ENCODE assay signal across 9 cellular contexts in genomic region chr5:173328896-173329369, GRCh38. TPM values are rescaled to one million over a fixed set of nuclear protein-coding genes. Genes with fewer than 3 reads are reported as not detected.
DNase-seq lines count a peak whose midpoint lies in the region; ATAC-seq and TF ChIP-seq lines count a peak whose summit lies in the region.
"Had no signal": no experiment of that assay in that cellular context is flagged by ENCODE, and none has a peak within 500 bp of the region (broad histone marks: within the 10 kb centered on the region; RNA-seq: fewer than 3 reads in every experiment).

No MANE protein-coding gene starts in this region.

- peaks cover 4% of the 10 kb centered on the region for H3K27me3 ChIP-seq in lung (ENCODE audit: control insufficient read depth, insufficient read depth)

- no peaks in the 10 kb centered on the region for H3K36me3 ChIP-seq in lung (ENCODE audit: control insufficient read depth in 2 of 2, insufficient read depth in 2 of 2, low read length in 2 of 2)

- peak overlapping the region; percentile 16 to 37 for H3K27ac ChIP-seq in lung (ENCODE audit: low read depth in 1 of 2, low read length in 1 of 2)

- DNase-seq in NCI-H524 (lab: John Stamatoyannopoulos, UW) (peak; percentile 39 to 64), NCI-H524 treated with DMSO at 0.1 percent for 48 hours (lab: John Stamatoyannopoulos, UW) (no peak), NCI-H510A (lab: John Stamatoyannopoulos, UW) (peak; percentile 27), MCF 10A (ENCODE audit: unreplicated experiment) (peak; percentile 91), lung (ENCODE audit: low spot score) (no peak), NCI-H774 (lab: John Stamatoyannopoulos, UW) (no peak)
- DNase-seq: DND-41 had no signal

- CTCF ChIA-PET in MCF 10A (lab: Yijun Ruan, JAX), result interaction anchor here (0.7 to 10.0 kb wide), 18 partner anchors 9 to 596 kb away, joined by 3 to 251 read pairs (median 3); partner anchors contain the start of gene ATP6V0E1

- 3% methylated on average over 19 of the region's 19 CpGs for WGBS in lung, 2 donors

- no peaks in the 10 kb centered on the region for H3K27me3 Mint-ChIP-seq in MCF 10A (ENCODE audit: insufficient read depth, unreplicated experiment)

- peak overlapping the region; percentile 54 for H3K4me3 ChIP-seq in lung

- H3K4me3 Mint-ChIP-seq in MCF 10A (ENCODE audit: unreplicated experiment), result peak overlapping the region; percentile 94

- H3K36me3 Mint-ChIP-seq in MCF 10A (ENCODE audit: insufficient read depth, unreplicated experiment), result peaks cover 28% of the 10 kb centered on the region

- TSS peak; percentile 96 for BruUV-seq in MCF 10A (replicated peaks; lab: Mats Ljungman, UMichigan)

- peak overlapping the region; percentile 83 for H3K27ac Mint-ChIP-seq in MCF 10A (ENCODE audit: low read depth, unreplicated experiment)

- peaks cover 3 to 14% of the 10 kb centered on the region in 2 donors for H3K4me1 ChIP-seq in lung (ENCODE audit: control insufficient read depth in 2 of 2, insufficient read depth in 2 of 2, low read length in 2 of 2)

- H3K4me1 Mint-ChIP-seq in MCF 10A (ENCODE audit: insufficient read depth, unreplicated experiment), result peaks cover 58% of the 10 kb centered on the region

- H3K9me3 Mint-ChIP-seq in MCF 10A (ENCODE audit: unreplicated experiment), result no peaks in the 10 kb centered on the region

- ATAC-seq in lung (ENCODE audit: insufficient read depth, low FRiP score) (no peak), HG03097 (IDR thresholded peaks at IDR 0.05; ENCODE audit: low FRiP score, unreplicated experiment) (no peak), HG02571 (IDR thresholded peaks at IDR 0.05; ENCODE audit: unreplicated experiment) (no peak)

- POLR2A ChIA-PET in MCF 10A (lab: Yijun Ruan, JAX), result interaction anchor here (0.6 to 8.7 kb wide), 30 partner anchors 10 to 877 kb away, joined by 3 to 164 read pairs (median 4); partner anchors contain the start of genes ATP6V0E1, BNIP1 and BOD1

- TF ChIP-seq CTCF in MCF 10A (IDR thresholded peaks at IDR 0.05; ENCODE audit: unreplicated experiment) (no peak), lung (IDR thresholded peaks at IDR 0.05; ENCODE audit: control extremely low read depth, extremely low read depth) (no peak)

- intact Hi-C loops in MCF 10A (cut with micrococcal nuclease), result loop anchor here (1.0 to 10.0 kb wide), 8 partner anchors 35 to 436 kb away; partner anchors contain the start of genes BOD1 and CREBRF

- no peaks in the 10 kb centered on the region for H3K9me3 ChIP-seq in lung (ENCODE audit: control insufficient read depth in 2 of 2, insufficient read depth in 1 of 2, low read length in 1 of 2)

RNA-seq across cellular contexts. Expression of gene STC2, which starts 0.7 kb away (rescaled TPM):
- 316 and 414 TPM in 2 replicates for total RNA-seq in MCF 10A (2022)
- total RNA-seq in lung, result 10 to 100 TPM in 1 of 2 donors, 1 to 10 TPM in 1; 6.6 to 10.2 TPM
- 10 to 100 TPM in 1 of 2 donors, 1 to 10 TPM in 1; 3.1 to 18.1 TPM for polyA plus RNA-seq in lung

Comparison
In these comparisons a context has a peak if more than half of its experiments do, and no peak if none do; other contexts are left out.
1. DNase-seq: peak in NCI-H524 (2 of 2), NCI-H510A (single experiment) and MCF 10A (single experiment); none in NCI-H524 treated with DMSO at 0.1 percent for 48 hours (single experiment), lung (single experiment) and NCI-H774 (single experiment).
2. RNA of gene STC2, which starts 0.7 kb away (total RNA-seq): 316 to 414 TPM in MCF 10A; 6.6 to 10.2 TPM in lung; every median in the first group is over 10 times any median in the second.